ENCODE assay signal across 9 cellular contexts in genomic region chr16:31213877-31214704, GRCh38. TPM values are rescaled to one million over a fixed set of nuclear protein-coding genes. Genes with fewer than 3 reads are reported as not detected.
DNase-seq lines count a peak whose midpoint lies in the region; ATAC-seq, FAIRE-seq and TF ChIP-seq lines count a peak whose summit lies in the region.
"Had no signal": no experiment of that assay in that cellular context is flagged by ENCODE, and none has a peak within 500 bp of the region (broad histone marks: within the 10 kb centered on the region; RNA-seq: fewer than 3 reads in every experiment).

Gene TRIM72, plus strand, starts transcription at chr16:31214119. Its CDS starts 620 bp downstream, at chr16:31214739.

- H3K9ac ChIP-seq in mesenchymal stem cell (ENCODE audit: low read length): no peak within 1 kb of the TSS

- no peak within 1 kb of the TSS for H3K4ac ChIP-seq in mesenchymal stem cell (ENCODE audit: low read depth in 1 of 2, low read length in 2 of 2)

- no peaks in the 10 kb centered on the region for H3K79me1 ChIP-seq in mesenchymal stem cell (replicated peaks; ENCODE audit: low read length, poor library complexity, severe bottlenecking)

- peak within 1 kb of the TSS; percentile 65 for H2AFZ ChIP-seq in mesenchymal stem cell (ENCODE audit: low read depth, low read length)

- no peak within 1 kb of the TSS for H2BK5ac ChIP-seq in mesenchymal stem cell (ENCODE audit: low read depth, low read length, poor library complexity, severe bottlenecking)

- TF ChIP-seq EP300 in transverse colon (IDR thresholded peaks at IDR 0.05; ENCODE audit: low read depth): no peak

- H3K4me3 ChIP-seq in bronchial epithelial cell (ENCODE audit: low read depth, low read length): peak within 1 kb of the TSS; percentile 29
- peak within 1 kb of the TSS; percentile 33 to 60 for H3K4me3 ChIP-seq in mesenchymal stem cell (ENCODE audit: insufficient read depth in 1 of 2, low read depth in 1 of 2, low read length in 2 of 2)
- H3K4me3 ChIP-seq in transverse colon: peak within 1 kb of the TSS in 3 of 4 donors; percentile 10 to 49 (median 33)

- H3K27ac ChIP-seq in mesenchymal stem cell (ENCODE audit: low read length, poor library complexity, severe bottlenecking): no peak within 1 kb of the TSS
- no peak within 1 kb of the TSS for H3K27ac ChIP-seq in transverse colon

- no peaks in the 10 kb centered on the region for H3K36me3 Mint-ChIP-seq in activated T-cell treated with anti-CD3 and anti-CD28 coated beads, Interleukin-2, amount 50 U/mL, for 4 hours (ENCODE audit: insufficient read depth)

- H3K4me3 Mint-ChIP-seq in activated T-cell treated with anti-CD3 and anti-CD28 coated beads, Interleukin-2, amount 50 U/mL, for 4 hours: peak within 1 kb of the TSS; percentile 16

- H3K18ac ChIP-seq in mesenchymal stem cell (ENCODE audit: low read depth in 1 of 2, low read length in 2 of 2): peak within 1 kb of the TSS in 1 of 2 experiments; percentile 46

- H4K91ac ChIP-seq in mesenchymal stem cell (ENCODE audit: low read length): no peak within 1 kb of the TSS

- peaks cover 26% of the 10 kb centered on the region for H3K27me3 ChIP-seq in bronchial epithelial cell (ENCODE audit: control insufficient read depth, insufficient read depth, low read length)
- H3K27me3 ChIP-seq in mesenchymal stem cell (ENCODE audit: control insufficient read depth in 1 of 2, insufficient read depth in 1 of 2, low read length in 2 of 2): peaks cover 68 to 71% of the 10 kb centered on the region in 2 experiments
- H3K27me3 ChIP-seq in transverse colon: peaks cover 66% of the 10 kb centered on the region

- FAIRE-seq in bronchial epithelial cell (lab: Jason Lieb, UNC): no peak

- H3K14ac ChIP-seq in mesenchymal stem cell (ENCODE audit: low read length in 2 of 2): peak within 1 kb of the TSS in 1 of 2 experiments; percentile 2

- H3K36me3 ChIP-seq in bronchial epithelial cell (ENCODE audit: control insufficient read depth, insufficient read depth, low read length) (no peaks in the 10 kb centered on the region), mesenchymal stem cell (ENCODE audit: control insufficient read depth in 1 of 2, insufficient read depth in 2 of 2, low read depth in 1 of 2, low read length in 2 of 2) (no peaks in the 10 kb centered on the region), transverse colon (no peaks in the 10 kb centered on the region)

- no peak within 1 kb of the TSS for H4K8ac ChIP-seq in mesenchymal stem cell (ENCODE audit: low read length)

- H3K9me3 ChIP-seq in mesenchymal stem cell (ENCODE audit: control insufficient read depth, low read length): no peaks in the 10 kb centered on the region
- no peaks in the 10 kb centered on the region for H3K9me3 ChIP-seq in transverse colon

- H3K4me1 ChIP-seq in mesenchymal stem cell (ENCODE audit: control insufficient read depth, insufficient read depth, low read depth, low read length) (peaks cover 22% of the 10 kb centered on the region), transverse colon (peaks cover 15 to 29% (median 26%) of the 10 kb centered on the region in 4 donors)

- DNase-seq in activated T-cell treated with anti-CD3 and anti-CD28 coated beads, Interleukin-2, amount 50 U/mL, for 4 hours: no peak
- no peak for DNase-seq in activated T-cell treated with anti-CD3 and anti-CD28 coated beads for 4 hours
- DNase-seq in bronchial epithelial cell (ENCODE audit: low read depth): no peak
- DNase-seq in mesenchymal stem cell: no peak
- no peak for DNase-seq in transverse colon
- no peak for DNase-seq in nucleus accumbens (lab: John Stamatoyannopoulos, UW)
- DNase-seq in NCI-H2227 (lab: John Stamatoyannopoulos, UW; ENCODE audit: unreplicated experiment): no peak
- DNase-seq: activated CD4-positive, alpha-beta T cell treated with anti-CD3 and anti-CD28 coated beads for 48 hours had no signal

- H2BK15ac ChIP-seq in mesenchymal stem cell (ENCODE audit: low read depth, poor library complexity, severe bottlenecking): no peak within 1 kb of the TSS

- no peak for TF ChIP-seq CTCF in bronchial epithelial cell (IDR thresholded peaks at IDR 0.05; ENCODE audit: insufficient read depth, low read length, severe bottlenecking)
- no peak for TF ChIP-seq CTCF in transverse colon (IDR thresholded peaks at IDR 0.05)

- peak within 1 kb of the TSS; percentile 95 for H3K4me2 ChIP-seq in mesenchymal stem cell (ENCODE audit: low read length, poor library complexity, severe bottlenecking)

- intact Hi-C loops in transverse colon (cut with DNase I; ENCODE audit: low total_unique reads): no loop called here

- no peak for ATAC-seq in activated T-cell treated with anti-CD3 and anti-CD28 coated beads, Interleukin-2, amount 50 U/mL, for 4 hours
- no peak for ATAC-seq in GM18858 (IDR thresholded peaks at IDR 0.05; ENCODE audit: unreplicated experiment)

- H3K9me3 Mint-ChIP-seq in activated T-cell treated with anti-CD3 and anti-CD28 coated beads, Interleukin-2, amount 50 U/mL, for 4 hours: no peaks in the 10 kb centered on the region

- in situ Hi-C loops in transverse colon (cut with MboI; ENCODE audit: low pct_ligation_motif_present in 1 of 4, low pct_unique_long_range_greater_than_20kb in 1 of 4, low sequenced_read_pairs in 3 of 4): no loop called here

- peak within 1 kb of the TSS in 1 of 2 experiments; percentile 74 for H3K23ac ChIP-seq in mesenchymal stem cell (ENCODE audit: low read length in 2 of 2)

- TF ChIP-seq POLR2A in transverse colon (IDR thresholded peaks at IDR 0.05): no peak

- peaks cover 44% of the 10 kb centered on the region for H3K27me3 Mint-ChIP-seq in activated T-cell treated with anti-CD3 and anti-CD28 coated beads, Interleukin-2, amount 50 U/mL, for 4 hours (ENCODE audit: low read depth)

- no peak within 1 kb of the TSS for H2BK12ac ChIP-seq in mesenchymal stem cell (ENCODE audit: low read length in 2 of 2)

- peaks cover 21% of the 10 kb centered on the region for H3K4me1 Mint-ChIP-seq in activated T-cell treated with anti-CD3 and anti-CD28 coated beads, Interleukin-2, amount 50 U/mL, for 4 hours (ENCODE audit: low read depth)

- 47% methylated on average over 24 of the region's 25 CpGs for WGBS in mesenchymal stem cell
- 74 to 78% methylated on average over 3 to 19 of the region's 25 CpGs for WGBS in transverse colon (ENCODE audit: low coverage in 1 of 2), 2 donors

- no peak within 1 kb of the TSS for H2BK120ac ChIP-seq in mesenchymal stem cell (ENCODE audit: low read depth, low read length)

- H2AK5ac ChIP-seq in mesenchymal stem cell (ENCODE audit: low read length, severe bottlenecking): no peak within 1 kb of the TSS

RNA-seq across cellular contexts. Expression of gene TRIM72, which starts in this region (rescaled TPM):
- total RNA-seq in activated T-cell treated with anti-CD3 and anti-CD28 coated beads, Interleukin-2, amount 50 U/mL, for 4 hours: not detected
- under 0.01 TPM in 1 of 2 replicates, not detected in the other for total RNA-seq in bronchial epithelial cell
- polyA plus RNA-seq in mesenchymal stem cell (2013, experiment 1 of 2): not detected
- not detected for polyA plus RNA-seq in mesenchymal stem cell (2013, experiment 2 of 2)
- under 1 TPM in 1 of 4 donors, not detected in 3; 0.14 TPM for total RNA-seq in transverse colon
